21 cellular contexts compared by ENCODE assay signal in genomic region chr22:44881624-44882023, GRCh38.
A peak's percentile ranks its signal among the peaks of the same experiment; 100 is the strongest.
DNase-seq lines count a peak whose midpoint lies in the region; ATAC-seq and TF ChIP-seq lines count a peak whose summit lies in the region.
"Had no signal": no experiment of that assay in that cellular context is flagged by ENCODE, and none has a peak within 500 bp of the region (broad histone marks: within the 10 kb centered on the region; RNA-seq: fewer than 3 reads in every experiment).

No MANE protein-coding gene starts in this region.

- H3K36me3 Mint-ChIP-seq in naive thymus-derived CD4-positive, alpha-beta T cell, result no peaks in the 10 kb centered on the region
- H3K36me3 Mint-ChIP-seq: CD4-positive, alpha-beta memory T cell; IgD-negative memory B cell had no signal

- H3K36me3 ChIP-seq in sigmoid colon, result no peaks in the 10 kb centered on the region
- H3K36me3 ChIP-seq in naive thymus-derived CD4-positive, alpha-beta T cell (ENCODE audit: control insufficient read depth in 2 of 3, insufficient read depth in 3 of 3, low read length in 3 of 3), result no peaks in the 10 kb centered on the region
- H3K36me3 ChIP-seq: BLaER1 had no signal

- TF ChIP-seq CTCF in VCaP (conservative IDR thresholded peaks at IDR 0.05), result no peak
- TF ChIP-seq CTCF in sigmoid colon (IDR thresholded peaks at IDR 0.05), result no peak

- H3K9me3 Mint-ChIP-seq in naive thymus-derived CD4-positive, alpha-beta T cell, result peaks cover 0 to 8% (median 1%) of the 10 kb centered on the region in 11 donors

- peaks cover 0 to 5% (median 1%) of the 10 kb centered on the region in 4 donors for H3K9me3 ChIP-seq in sigmoid colon
- peaks cover 0 to 3% (median 0%) of the 10 kb centered on the region in 3 experiments for H3K9me3 ChIP-seq in naive thymus-derived CD4-positive, alpha-beta T cell (ENCODE audit: control insufficient read depth in 2 of 3, low read length in 3 of 3)

- TF ChIP-seq POLR2A in sigmoid colon (IDR thresholded peaks at IDR 0.05), result no peak

- peaks cover 0 to 9% (median under 1%) of the 10 kb centered on the region in 5 donors for H3K27me3 Mint-ChIP-seq in naive thymus-derived CD4-positive, alpha-beta T cell
- H3K27me3 Mint-ChIP-seq: IgD-negative memory B cell had no signal

- no peak for ATAC-seq in activated CD4-positive, CD25-positive, alpha-beta regulatory T cell treated with anti-CD3 and anti-CD28 coated beads, Interleukin-2, amount 50 U/mL, for 24 hours
- ATAC-seq in left lobe of liver (no peak), GM21717 (IDR thresholded peaks at IDR 0.05; ENCODE audit: unreplicated experiment) (no peak)
- ATAC-seq in naive thymus-derived CD4-positive, alpha-beta T cell, result no peak
- ATAC-seq: Panc1 had no signal

- no peaks in the 10 kb centered on the region for H3K27me3 ChIP-seq in sigmoid colon
- H3K27me3 ChIP-seq in naive thymus-derived CD4-positive, alpha-beta T cell (ENCODE audit: control insufficient read depth in 2 of 2, insufficient read depth in 2 of 2, low read length in 2 of 2), result no peaks in the 10 kb centered on the region
- H3K27me3 ChIP-seq: BLaER1 had no signal

- DNase-seq in activated CD4-positive, CD25-positive, alpha-beta regulatory T cell treated with anti-CD3 and anti-CD28 coated beads, Interleukin-2, amount 50 U/mL, for 72 hours, result peak; percentile 11
- DNase-seq in left lobe of liver (ENCODE audit: low spot score), result peak; percentile 34
- DNase-seq in sigmoid colon, result peak; percentile 34
- DNase-seq in naive thymus-derived CD4-positive, alpha-beta T cell, result no peak
- DNase-seq in NCI-H2171 treated with DMSO at 0.1 percent for 48 hours (lab: John Stamatoyannopoulos, UW), result no peak
- DNase-seq: ACHN; CD4-positive, alpha-beta memory T cell; NCI-H1105; NCI-H146; NCI-H2029; NCI-H345; NCI-H524; NCI-H774; NK-92 treated with Interleukin-12 subunit alpha and Interleukin-12 subunit beta, amount 100 ng/mL, for 24 hours had no signal

- TF ChIP-seq EP300 in sigmoid colon (IDR thresholded peaks at IDR 0.05), result no peak

- intact Hi-C loops in sigmoid colon (cut with DNase I), result no loop called here
- intact Hi-C loops in naive thymus-derived CD4-positive, alpha-beta T cell (cut with micrococcal nuclease), result no loop called here

- no peak overlapping the region for H3K4me3 Mint-ChIP-seq in naive thymus-derived CD4-positive, alpha-beta T cell
- H3K4me3 Mint-ChIP-seq: CD4-positive, alpha-beta memory T cell; IgD-negative memory B cell had no signal

- CTCF ChIA-PET in naive thymus-derived CD4-positive, alpha-beta T cell (lab: Charles Lee), result no interaction called here

- H3K4me1 Mint-ChIP-seq in naive thymus-derived CD4-positive, alpha-beta T cell, result no peaks in the 10 kb centered on the region
- H3K4me1 Mint-ChIP-seq: CD4-positive, alpha-beta memory T cell; IgD-negative memory B cell had no signal

- 79 to 80% methylated on average over 24 of the region's 24 CpGs for WGBS in sigmoid colon, 2 donors

- no peak overlapping the region for H3K4me3 ChIP-seq in sigmoid colon
- no peak overlapping the region for H3K4me3 ChIP-seq in naive thymus-derived CD4-positive, alpha-beta T cell (ENCODE audit: low read length)
- H3K4me3 ChIP-seq: BLaER1 had no signal

- H3K27ac ChIP-seq in VCaP (peak overlapping the region; percentile 42), sigmoid colon (no peak overlapping the region)
- no peak overlapping the region for H3K27ac ChIP-seq in naive thymus-derived CD4-positive, alpha-beta T cell (ENCODE audit: low read depth, low read length)
- H3K27ac ChIP-seq: 22Rv1, BLaER1 had no signal

- POLR2A ChIA-PET in naive thymus-derived CD4-positive, alpha-beta T cell (lab: Charles Lee), result no interaction called here

- no peak overlapping the region for H3K27ac Mint-ChIP-seq in naive thymus-derived CD4-positive, alpha-beta T cell
- H3K27ac Mint-ChIP-seq: IgD-negative memory B cell had no signal

- H3K4me1 ChIP-seq in sigmoid colon, result no peaks in the 10 kb centered on the region
- no peaks in the 10 kb centered on the region for H3K4me1 ChIP-seq in naive thymus-derived CD4-positive, alpha-beta T cell (ENCODE audit: control insufficient read depth in 2 of 2, insufficient read depth in 2 of 2, low read length in 2 of 2)
- H3K4me1 ChIP-seq: BLaER1 had no signal

Comparison
In these comparisons a context has a peak if more than half of its experiments do, and no peak if none do; other contexts are left out.
1. DNase-seq: peak in activated CD4-positive, CD25-positive, alpha-beta regulatory T cell treated with anti-CD3 and anti-CD28 coated beads, Interleukin-2, amount 50 U/mL, for 72 hours (single experiment), left lobe of liver (single experiment) and sigmoid colon (single experiment); none in naive thymus-derived CD4-positive, alpha-beta T cell (0 of 9) and NCI-H2171 treated with DMSO at 0.1 percent for 48 hours (single experiment).